20 cellular contexts compared by ENCODE assay signal in genomic region chr15:31259562-31260252, GRCh38.
DNase-seq lines count a peak whose midpoint lies in the region; TF ChIP-seq lines count a peak whose summit lies in the region.
"Had no signal": no experiment of that assay in that cellular context is flagged by ENCODE, and none has a peak within 500 bp of the region (broad histone marks: within the 10 kb centered on the region; RNA-seq: fewer than 3 reads in every experiment).

No MANE protein-coding gene starts in this region.

- H4K20me1 ChIP-seq in KMS-11 (ENCODE audit: insufficient read depth) (no peaks in the 10 kb centered on the region), mammary epithelial cell (ENCODE audit: insufficient read depth, low read length) (no peaks in the 10 kb centered on the region)

- H3K27me3 ChIP-seq in KMS-11 (ENCODE audit: insufficient read depth, low read depth) (no peaks in the 10 kb centered on the region), mammary epithelial cell (ENCODE audit: insufficient read depth, low read length) (no peaks in the 10 kb centered on the region)

- peaks cover 66% of the 10 kb centered on the region for H3K4me1 Mint-ChIP-seq in activated T-cell treated with anti-CD3 and anti-CD28 coated beads, Interleukin-2, amount 50 U/mL, for 24 hours (ENCODE audit: low read depth)
- H3K4me1 Mint-ChIP-seq in dendritic cell treated with granulocyte-macrophage colony-stimulating factor and Interleukin-4, amounts not matched to agents 40 ng/mL and 50 ng/mL, for 4 days (ENCODE audit: low read depth): peaks cover 89% of the 10 kb centered on the region
- no peaks in the 10 kb centered on the region for H3K4me1 Mint-ChIP-seq in progenitor cell of endocrine pancreas (ENCODE audit: low read depth)
- H3K4me1 Mint-ChIP-seq: GM23338 had no signal

- H3K79me2 ChIP-seq in KMS-11 (ENCODE audit: insufficient read depth, low read depth): no peaks in the 10 kb centered on the region
- no peaks in the 10 kb centered on the region for H3K79me2 ChIP-seq in mammary epithelial cell (ENCODE audit: insufficient read depth, low read length)

- no peak overlapping the region for H3K27ac ChIP-seq in KMS-11
- no peak overlapping the region for H3K27ac ChIP-seq in mammary epithelial cell (ENCODE audit: insufficient read depth, low read depth, low read length)
- H3K27ac ChIP-seq: C4-2B, PC-9 had no signal

- no peaks in the 10 kb centered on the region for H3K36me3 Mint-ChIP-seq in activated T-cell treated with anti-CD3 and anti-CD28 coated beads, Interleukin-2, amount 50 U/mL, for 24 hours (ENCODE audit: low read depth)
- no peaks in the 10 kb centered on the region for H3K36me3 Mint-ChIP-seq in dendritic cell treated with granulocyte-macrophage colony-stimulating factor and Interleukin-4, amounts not matched to agents 40 ng/mL and 50 ng/mL, for 4 days (ENCODE audit: low read depth)
- no peaks in the 10 kb centered on the region for H3K36me3 Mint-ChIP-seq in progenitor cell of endocrine pancreas (ENCODE audit: insufficient read depth)

- no peak overlapping the region for H3K27ac Mint-ChIP-seq in activated T-cell treated with anti-CD3 and anti-CD28 coated beads, Interleukin-2, amount 50 U/mL, for 24 hours
- peak overlapping the region; percentile 68 for H3K27ac Mint-ChIP-seq in dendritic cell treated with granulocyte-macrophage colony-stimulating factor and Interleukin-4, amounts not matched to agents 40 ng/mL and 50 ng/mL, for 4 days
- H3K27ac Mint-ChIP-seq in progenitor cell of endocrine pancreas: peak overlapping the region; percentile 79
- H3K27ac Mint-ChIP-seq: GM23338, HFFc6 had no signal

- dilution Hi-C loops in mammary epithelial cell (cut with HindIII; ENCODE audit: low sequenced_read_pairs): no loop called here

- H3K4me1 ChIP-seq in KMS-11 (ENCODE audit: low read depth, poor library complexity, severe bottlenecking): peaks cover 99% of the 10 kb centered on the region
- H3K4me1 ChIP-seq in mammary epithelial cell (ENCODE audit: insufficient read depth, low read length): peaks cover 14% of the 10 kb centered on the region

- H3K4me3 ChIP-seq in KMS-11 (IDR thresholded peaks at IDR 0.05; ENCODE audit: insufficient read depth, low read depth, low read length) (no peak overlapping the region), mammary epithelial cell (replicated peaks in 1 of 3; ENCODE audit: insufficient read depth in 1 of 3, low read depth in 2 of 3, low read length in 3 of 3) (no peak overlapping the region)
- H3K4me3 ChIP-seq: GM23338, PC-9 had no signal

- DNase-seq in activated T-cell treated with anti-CD3 and anti-CD28 coated beads, Interleukin-2, amount 50 U/mL, for 24 hours: peak; percentile 9
- no peak for DNase-seq in activated T-cell treated with anti-CD3 and anti-CD28 coated beads, Interleukin-2, amount 50 U/mL, for 48 hours
- no peak for DNase-seq in progenitor cell of endocrine pancreas (ENCODE audit: low spot score, unreplicated experiment)
- no peak for DNase-seq in stimulated activated CD4-positive, alpha-beta T cell treated with anti-CD3 and anti-CD28 coated beads, Interleukin-1b, Interleukin-23, amount 100 ng/mL, for 48 hours
- DNase-seq in mammary epithelial cell: no peak
- DNase-seq in H4 (ENCODE audit: low spot score): no peak
- DNase-seq: DND-41, GDM1, HFFc6, KG1, NCI-H1092 treated with DMSO at 0.1 percent for 48 hours, NCI-H1694, NCI-H2107, NCI-H345, NCI-H69, PC-9 had no signal

- no TSS peak for BruUV-seq in mammary epithelial cell (replicated peaks; lab: Mats Ljungman, UMichigan)

- intact Hi-C loops in dendritic cell treated with granulocyte-macrophage colony-stimulating factor and Interleukin-4, amounts not matched to agents 40 ng/mL and 50 ng/mL, for 4 days (cut with micrococcal nuclease): loop anchor here (5.0 kb wide), 2 partner anchors 43 to 178 kb away; no protein-coding TSS in a partner anchor
- intact Hi-C loops in mammary epithelial cell (cut with micrococcal nuclease): no loop called here

- WGBS in mammary epithelial cell (ENCODE audit: low coverage, missing lambda C conversion rate): 60% methylated on average over 1 of the region's 1 CpG

- H3K36me3 ChIP-seq in KMS-11 (ENCODE audit: insufficient read depth) (no peaks in the 10 kb centered on the region), mammary epithelial cell (ENCODE audit: insufficient read depth, low read length) (no peaks in the 10 kb centered on the region)

- H2AFZ ChIP-seq in KMS-11 (ENCODE audit: low read depth): no peak overlapping the region
- no peak overlapping the region for H2AFZ ChIP-seq in mammary epithelial cell (ENCODE audit: low read depth, low read length)
- H2AFZ ChIP-seq: GM23338, PC-9 had no signal

- no peak for TF ChIP-seq CTCF in KMS-11 (conservative IDR thresholded peaks at IDR 0.05; ENCODE audit: low read depth, low read length)
- TF ChIP-seq CTCF in progenitor cell of endocrine pancreas (IDR thresholded peaks at IDR 0.05; ENCODE audit: unreplicated experiment): no peak
- TF ChIP-seq CTCF in mammary epithelial cell (conservative IDR thresholded peaks at IDR 0.05 in 1 of 2, IDR thresholded peaks at IDR 0.05 in 1 of 2; ENCODE audit: extremely low read depth in 1 of 2, insufficient read depth in 1 of 2, low read depth in 1 of 2, low read length in 2 of 2): no peak

- peak overlapping the region; percentile 8; the same call in 1 of the 2 replicates for H3K4me2 ChIP-seq in KMS-11
- H3K4me2 ChIP-seq in mammary epithelial cell (ENCODE audit: insufficient read depth, low read depth, low read length): no peak overlapping the region
- H3K4me2 ChIP-seq: GM23338, PC-9 had no signal

- no peak overlapping the region for H3K9ac ChIP-seq in KMS-11
- no peak overlapping the region for H3K9ac ChIP-seq in mammary epithelial cell (ENCODE audit: insufficient read depth, low read length)

- no peak overlapping the region for H3K4me3 Mint-ChIP-seq in activated T-cell treated with anti-CD3 and anti-CD28 coated beads, Interleukin-2, amount 50 U/mL, for 24 hours
- no peak overlapping the region for H3K4me3 Mint-ChIP-seq in dendritic cell treated with granulocyte-macrophage colony-stimulating factor and Interleukin-4, amounts not matched to agents 40 ng/mL and 50 ng/mL, for 4 days
- H3K4me3 Mint-ChIP-seq in progenitor cell of endocrine pancreas (ENCODE audit: low read depth): no peak overlapping the region
- H3K4me3 Mint-ChIP-seq: GM23338, HFFc6 had no signal

- in situ Hi-C loops in mammary epithelial cell (cut with MboI; ENCODE audit: low sequenced_read_pairs in 2 of 2): loop anchor here in 1 of 2 donors (10.0 kb wide), 1 partner anchor 55 kb away; no protein-coding TSS in a partner anchor

- H3K9me3 Mint-ChIP-seq in activated T-cell treated with anti-CD3 and anti-CD28 coated beads, Interleukin-2, amount 50 U/mL, for 24 hours: no peaks in the 10 kb centered on the region
- H3K9me3 Mint-ChIP-seq in dendritic cell treated with granulocyte-macrophage colony-stimulating factor and Interleukin-4, amounts not matched to agents 40 ng/mL and 50 ng/mL, for 4 days: peaks cover 9% of the 10 kb centered on the region
- H3K9me3 Mint-ChIP-seq in progenitor cell of endocrine pancreas (ENCODE audit: low read depth): peaks cover 5% of the 10 kb centered on the region
- H3K9me3 Mint-ChIP-seq: GM23338, HFFc6 had no signal

- no peaks in the 10 kb centered on the region for H3K27me3 Mint-ChIP-seq in activated T-cell treated with anti-CD3 and anti-CD28 coated beads, Interleukin-2, amount 50 U/mL, for 24 hours
- H3K27me3 Mint-ChIP-seq in dendritic cell treated with granulocyte-macrophage colony-stimulating factor and Interleukin-4, amounts not matched to agents 40 ng/mL and 50 ng/mL, for 4 days: no peaks in the 10 kb centered on the region
- peaks cover 3% of the 10 kb centered on the region for H3K27me3 Mint-ChIP-seq in progenitor cell of endocrine pancreas

- H3K9me3 ChIP-seq in mammary epithelial cell (replicated peaks; ENCODE audit: insufficient read depth, low read length): no peaks in the 10 kb centered on the region

- CTCF ChIA-PET in mammary epithelial cell (lab: Charles Lee; ENCODE audit: low non-redundant PET): no interaction called here
